In the genomic region with DNA sequence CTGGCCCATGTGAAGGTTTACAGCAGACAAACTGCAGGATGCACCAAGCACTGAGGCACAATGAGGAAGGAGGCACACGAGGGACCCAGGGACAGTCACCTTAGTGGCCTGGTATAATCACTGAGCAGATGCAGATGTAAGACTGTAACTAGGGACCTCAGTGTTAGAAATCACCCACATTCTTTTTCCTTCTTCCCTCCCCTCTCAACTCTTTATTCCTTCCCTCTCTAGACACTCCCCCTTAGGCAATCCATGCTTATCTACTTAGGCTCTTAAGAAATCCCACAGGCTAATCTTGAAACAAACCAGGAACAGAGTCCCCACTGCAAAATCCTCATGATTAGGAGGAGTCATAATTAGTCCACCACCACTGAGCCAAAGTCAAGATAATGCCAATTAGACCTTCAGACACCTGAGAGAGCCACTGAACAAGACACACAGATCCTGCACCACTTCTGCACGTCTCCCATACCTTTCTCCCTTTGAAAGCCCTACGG, we compare ENCODE assay signal across 20 cellular contexts.
DNase-seq lines count a peak whose midpoint lies in the region; ATAC-seq and TF ChIP-seq lines count a peak whose summit lies in the region.
"Had no signal": no experiment of that assay in that cellular context is flagged by ENCODE, and none has a peak within 500 bp of the region (broad histone marks: within the 10 kb centered on the region; RNA-seq: fewer than 3 reads in every experiment).

No MANE protein-coding gene starts in this region.

- peaks cover 6% of the 10 kb centered on the region; the same call in 1 of the 2 replicates for H3K36me3 Mint-ChIP-seq in WTC11
- H3K36me3 Mint-ChIP-seq: CD14-positive monocyte had no signal

- ATAC-seq in WTC11 (peak; percentile 63), GM19324 (IDR thresholded peaks at IDR 0.05; ENCODE audit: low FRiP score, unreplicated experiment) (no peak), GM19035 (IDR thresholded peaks at IDR 0.05; ENCODE audit: unreplicated experiment) (no peak)
- ATAC-seq: GM12878, HCT116 had no signal

- H3K27me3 Mint-ChIP-seq in WTC11 (ENCODE audit: low read depth) = no peaks in the 10 kb centered on the region
- H3K27me3 Mint-ChIP-seq: IgD-negative memory B cell had no signal

- no peaks in the 10 kb centered on the region for H3K9me3 ChIP-seq in HUES48 (ENCODE audit: control insufficient read depth, insufficient read depth, low read length)
- H3K9me3 ChIP-seq in iPS-20b (ENCODE audit: insufficient read depth, low read depth, low read length) = no peaks in the 10 kb centered on the region
- no peaks in the 10 kb centered on the region for H3K9me3 ChIP-seq in tibial artery
- H3K9me3 ChIP-seq: SJSA1 had no signal

- H3K4me3 Mint-ChIP-seq in WTC11 = peak overlapping the region; percentile 61
- H3K4me3 Mint-ChIP-seq: CD14-positive monocyte, IgD-negative memory B cell had no signal

- H3K27ac ChIP-seq in HUES48 (ENCODE audit: low read depth, low read length) (peak overlapping the region; percentile 81), iPS-20b (ENCODE audit: low read length) (peak overlapping the region; percentile 46), tibial artery (no peak overlapping the region)
- H3K27ac ChIP-seq: GM23248, SJSA1 had no signal

- H3K9me3 Mint-ChIP-seq in WTC11 = no peaks in the 10 kb centered on the region

- H3K4me1 ChIP-seq in HUES48 (ENCODE audit: control insufficient read depth, insufficient read depth, low read length) (peaks cover 59% of the 10 kb centered on the region), iPS-20b (ENCODE audit: insufficient read depth, low read length) (peaks cover 61% of the 10 kb centered on the region), tibial artery (no peaks in the 10 kb centered on the region)
- H3K4me1 ChIP-seq: SJSA1 had no signal

- H3K36me3 ChIP-seq in HUES48 (ENCODE audit: control insufficient read depth, insufficient read depth, low read length) (no peaks in the 10 kb centered on the region), iPS-20b (ENCODE audit: insufficient read depth, low read depth, low read length) (no peaks in the 10 kb centered on the region), tibial artery (no peaks in the 10 kb centered on the region)
- H3K36me3 ChIP-seq: SJSA1 had no signal

- H3K9ac ChIP-seq in HUES48 (ENCODE audit: low read depth, low read length) (no peak overlapping the region), iPS-20b (ENCODE audit: low read depth, low read length) (peak overlapping the region; percentile 35; the same call in 1 of the 2 replicates)
- H3K9ac ChIP-seq: GM23248 had no signal

- TF ChIP-seq CTCF in WTC11 (IDR thresholded peaks at IDR 0.05) = no peak
- TF ChIP-seq CTCF in tibial artery (IDR thresholded peaks at IDR 0.05) = no peak

- no peaks in the 10 kb centered on the region for H3K27me3 ChIP-seq in HUES48 (ENCODE audit: control insufficient read depth, insufficient read depth, low read length)
- H3K27me3 ChIP-seq in iPS-20b (ENCODE audit: insufficient read depth, low read length) = no peaks in the 10 kb centered on the region
- H3K27me3 ChIP-seq in tibial artery = no peaks in the 10 kb centered on the region
- H3K27me3 ChIP-seq: SJSA1 had no signal

- DNase-seq in D341Med (ENCODE audit: low spot score) (peak; percentile 40), WTC11 (ENCODE audit: low spot score) (no peak), EL (no peak), tibial artery (no peak)
- DNase-seq: DMS79 treated with DMSO at 0.1 percent for 48 hours, GM23248, NCI-H1105 treated with DMSO at 0.1 percent for 48 hours, NCI-H1694, NCI-H2081, NCI-H446 treated with DMSO at 0.1 percent for 48 hours, NCI-H526 treated with DMSO at 0.1 percent for 48 hours had no signal

- CTCF ChIA-PET in WTC11 (lab: Charles Lee) = no interaction called here

- POLR2A ChIA-PET in WTC11 (lab: Charles Lee) = no interaction called here

- no peak overlapping the region for H3K4me3 ChIP-seq in HUES48 (ENCODE audit: low read depth, low read length)
- H3K4me3 ChIP-seq in iPS-20b (ENCODE audit: low read length) = peak overlapping the region; percentile 43; the same call in 1 of the 2 replicates
- H3K4me3 ChIP-seq in tibial artery = no peak overlapping the region
- H3K4me3 ChIP-seq: GM12878, GM23248, SJSA1 had no signal

- H3K4me1 Mint-ChIP-seq in WTC11 = peaks cover 93% of the 10 kb centered on the region
- H3K4me1 Mint-ChIP-seq: CD14-positive monocyte had no signal

- H3K27ac Mint-ChIP-seq in WTC11 = peak overlapping the region; percentile 94
- H3K27ac Mint-ChIP-seq: CD14-positive monocyte had no signal

- intact Hi-C loops in tibial artery (cut with DNase I; ENCODE audit: low total_unique reads) = no loop called here

TF ChIP-seq in WTC11, 78 proteins besides CTCF, POLR2A, EP300 and RAD21:
- TF ChIP-seq ZNF317 (CRISPR knock-in tag; IDR thresholded peaks at IDR 0.05; ENCODE audit: borderline replicate concordance, low read depth) (peak; percentile 79), ZNF263 (CRISPR knock-in tag; IDR thresholded peaks at IDR 0.05; ENCODE audit: low read depth) (no peak), GABPB1 (CRISPR knock-in tag; IDR thresholded peaks at IDR 0.05) (no peak)
- TF ChIP-seq, protein P1, sequence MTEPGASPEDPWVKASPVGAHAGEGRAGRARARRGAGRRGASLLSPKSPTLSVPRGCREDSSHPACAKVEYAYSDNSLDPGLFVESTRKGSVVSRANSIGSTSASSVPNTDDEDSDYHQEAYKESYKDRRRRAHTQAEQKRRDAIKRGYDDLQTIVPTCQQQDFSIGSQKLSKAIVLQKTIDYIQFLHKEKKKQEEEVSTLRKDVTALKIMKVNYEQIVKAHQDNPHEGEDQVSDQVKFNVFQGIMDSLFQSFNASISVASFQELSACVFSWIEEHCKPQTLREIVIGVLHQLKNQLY (CRISPR knock-in tag; IDR thresholded peaks at IDR 0.05) = no peak

Comparison
In these comparisons a context has a peak if more than half of its experiments do, and no peak if none do; other contexts are left out.
1. H3K27ac ChIP-seq: peak in HUES48 (single experiment) and iPS-20b (single experiment); none in tibial artery (0 of 2).